ENCODE assay signal across 14 cellular contexts in the genomic region with DNA sequence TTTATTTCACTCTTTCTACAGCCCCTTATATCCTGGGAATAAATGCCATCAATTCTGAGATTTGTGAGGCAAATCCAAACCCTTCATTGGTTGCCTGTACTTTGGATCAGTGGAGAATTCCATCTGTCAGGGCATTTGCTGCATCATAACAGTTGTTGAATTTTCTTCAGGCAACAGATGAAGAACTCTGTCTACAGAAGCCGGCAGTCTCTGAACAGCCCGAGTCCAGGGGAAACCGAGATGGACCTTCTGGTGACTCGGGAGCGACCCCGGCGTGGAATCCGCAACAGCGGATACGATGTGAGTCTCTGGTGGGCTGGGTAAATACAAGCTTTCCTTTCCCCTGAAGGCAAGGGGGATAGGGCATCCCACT.
DNase-seq lines count a peak whose midpoint lies in the region; ATAC-seq and TF ChIP-seq lines count a peak whose summit lies in the region.
"Had no signal": no experiment of that assay in that cellular context is flagged by ENCODE, and none has a peak within 500 bp of the region (broad histone marks: within the 10 kb centered on the region; RNA-seq: fewer than 3 reads in every experiment).

No MANE protein-coding gene starts in this region.

- no peak for ATAC-seq in GM23338
- no peak for ATAC-seq in activated naive CD8-positive, alpha-beta T cell treated with anti-CD3 and anti-CD28 coated beads, Interleukin-2, amount 50 U/mL, for 24 hours
- ATAC-seq: CD8-positive, alpha-beta T cell had no signal

- no peak overlapping the region for H3K18ac ChIP-seq in trophoblast cell (ENCODE audit: low read length)

- no peak overlapping the region for H3K4ac ChIP-seq in trophoblast cell (ENCODE audit: low read depth, low read length)

- H3K4me2 ChIP-seq in GM23338 (no peak overlapping the region), trophoblast cell (ENCODE audit: low read length) (no peak overlapping the region)
- H3K4me2 ChIP-seq: BLaER1 treated with 17β-estradiol and CSF1 and Interleukin-3, amounts not matched to agents 10 nM and 100 nM had no signal

- H3K9me3 ChIP-seq in trophoblast cell (ENCODE audit: insufficient read depth, low read depth, low read length), result no peaks in the 10 kb centered on the region

- H3K9me2 ChIP-seq in GM23338 (ENCODE audit: insufficient read depth), result no peaks in the 10 kb centered on the region

- H4K91ac ChIP-seq in trophoblast cell (ENCODE audit: low read depth, low read length), result no peak overlapping the region

- TF ChIP-seq CTCF in GM23338 (conservative IDR thresholded peaks at IDR 0.05; ENCODE audit: low read depth in 2 of 2) (no peak), glutamatergic neuron (IDR thresholded peaks at IDR 0.05; ENCODE audit: partially characterized antibody, unreplicated experiment) (no peak)

- H3K27ac Mint-ChIP-seq in GM23338, result no peak overlapping the region
- H3K27ac Mint-ChIP-seq in activated naive CD8-positive, alpha-beta T cell treated with anti-CD3 and anti-CD28 coated beads, Interleukin-2, amount 50 U/mL, for 24 hours, result no peak overlapping the region
- no peak overlapping the region for H3K27ac Mint-ChIP-seq in glutamatergic neuron (ENCODE audit: unreplicated experiment)
- H3K27ac Mint-ChIP-seq: B cell; CD8-positive, alpha-beta T cell; H9 had no signal

- no peaks in the 10 kb centered on the region for H4K20me1 ChIP-seq in GM23338 (replicated peaks; ENCODE audit: insufficient read depth)
- H4K20me1 ChIP-seq: BLaER1 treated with 17β-estradiol and CSF1 and Interleukin-3, amounts not matched to agents 10 nM and 100 nM had no signal

- H2BK12ac ChIP-seq in trophoblast cell (ENCODE audit: low read length), result peak overlapping the region; percentile 81

- H2AK5ac ChIP-seq in trophoblast cell (ENCODE audit: low read length), result no peak overlapping the region

- no peaks in the 10 kb centered on the region for H3K27me3 ChIP-seq in GM23338 (ENCODE audit: insufficient read depth)
- H3K27me3 ChIP-seq in trophoblast cell (ENCODE audit: insufficient read depth, low read length), result no peaks in the 10 kb centered on the region
- H3K27me3 ChIP-seq: BLaER1 treated with 17β-estradiol and CSF1 and Interleukin-3, amounts not matched to agents 10 nM and 100 nM had no signal

- DNase-seq in GM23338 (ENCODE audit: low spot score), result no peak
- DNase-seq in SK-MEL-5 (ENCODE audit: low read depth, low spot score), result peak; percentile 22
- peak; percentile 83 for DNase-seq in cerebellar cortex (ENCODE audit: low spot score)
- no peak for DNase-seq in trophoblast cell
- no peak for DNase-seq in activated naive CD8-positive, alpha-beta T cell treated with anti-CD3 and anti-CD28 coated beads, Interleukin-2, amount 50 U/mL, for 24 hours
- no peak for DNase-seq in NCI-H510A (lab: John Stamatoyannopoulos, UW)
- DNase-seq in NCI-H2227 treated with DMSO at 0.1 percent for 48 hours (lab: John Stamatoyannopoulos, UW), result no peak
- no peak for DNase-seq in glutamatergic neuron
- DNase-seq: 8988T; CD8-positive, alpha-beta T cell; GDM1; H9 had no signal

- no peaks in the 10 kb centered on the region for H3K79me2 ChIP-seq in GM23338 (replicated peaks; ENCODE audit: insufficient read depth)
- no peaks in the 10 kb centered on the region for H3K79me2 ChIP-seq in trophoblast cell (ENCODE audit: control insufficient read depth, insufficient read depth, low read length, poor library complexity)

- H3K4me3 ChIP-seq in GM23338, result no peak overlapping the region
- H3K4me3 ChIP-seq in trophoblast cell (ENCODE audit: low read depth, low read length), result no peak overlapping the region
- H3K4me3 ChIP-seq: BLaER1 treated with 17β-estradiol and CSF1 and Interleukin-3, amounts not matched to agents 10 nM and 100 nM had no signal

- H4K8ac ChIP-seq in trophoblast cell (ENCODE audit: low read depth, low read length), result no peak overlapping the region

- H3K4me1 ChIP-seq in GM23338 (ENCODE audit: insufficient read depth) (peaks cover 12% of the 10 kb centered on the region; the same call in 1 of the 2 replicates), trophoblast cell (ENCODE audit: control insufficient read depth in 1 of 2, insufficient read depth in 2 of 2, low read length in 2 of 2) (no peaks in the 10 kb centered on the region)
- H3K4me1 ChIP-seq: BLaER1 treated with 17β-estradiol and CSF1 and Interleukin-3, amounts not matched to agents 10 nM and 100 nM had no signal

- H3K36me3 ChIP-seq in GM23338 (ENCODE audit: insufficient read depth), result no peaks in the 10 kb centered on the region; the same call in 1 of the 2 replicates
- H3K36me3 ChIP-seq in trophoblast cell (ENCODE audit: control insufficient read depth in 1 of 2, insufficient read depth in 2 of 2, low read length in 2 of 2), result no peaks in the 10 kb centered on the region
- H3K36me3 ChIP-seq: BLaER1 treated with 17β-estradiol and CSF1 and Interleukin-3, amounts not matched to agents 10 nM and 100 nM had no signal

- peaks cover 1% of the 10 kb centered on the region for H3K79me1 ChIP-seq in trophoblast cell (ENCODE audit: low read length)

- H2BK120ac ChIP-seq in trophoblast cell (ENCODE audit: insufficient read depth, low read length, poor library complexity), result no peak overlapping the region

- H3K27ac ChIP-seq in GM23338 (ENCODE audit: low read depth), result no peak overlapping the region
- no peak overlapping the region for H3K27ac ChIP-seq in trophoblast cell (ENCODE audit: low read depth, low read length)
- H3K27ac ChIP-seq: BLaER1 treated with 17β-estradiol and CSF1 and Interleukin-3, amounts not matched to agents 10 nM and 100 nM had no signal

- no peak overlapping the region for H3K9ac ChIP-seq in trophoblast cell (ENCODE audit: low read length)
- H3K9ac ChIP-seq: BLaER1 treated with 17β-estradiol and CSF1 and Interleukin-3, amounts not matched to agents 10 nM and 100 nM had no signal

- H2BK5ac ChIP-seq in trophoblast cell (ENCODE audit: low read depth, low read length, poor library complexity), result no peak overlapping the region

- WGBS in trophoblast cell (ENCODE audit: extremely low coverage, insufficient coverage, insufficient read length), result no CpG with 5 or more reads among the region's 10 CpGs

- H3K14ac ChIP-seq in trophoblast cell (ENCODE audit: low read length), result no peak overlapping the region

- H3F3A ChIP-seq in GM23338 (replicated peaks; ENCODE audit: low read depth), result no peaks in the 10 kb centered on the region

- H3K27me3 Mint-ChIP-seq in GM23338 (ENCODE audit: insufficient read depth, low read depth, poor library complexity) (no peaks in the 10 kb centered on the region), glutamatergic neuron (ENCODE audit: unreplicated experiment) (no peaks in the 10 kb centered on the region)
- peaks cover 11% of the 10 kb centered on the region for H3K27me3 Mint-ChIP-seq in activated naive CD8-positive, alpha-beta T cell treated with anti-CD3 and anti-CD28 coated beads, Interleukin-2, amount 50 U/mL, for 24 hours

- peak overlapping the region; percentile 33; the same call in 1 of the 2 replicates for H2AFZ ChIP-seq in GM23338
- H2AFZ ChIP-seq in trophoblast cell (ENCODE audit: insufficient read depth, low read length, poor library complexity), result no peak overlapping the region

- H3K23ac ChIP-seq in trophoblast cell (ENCODE audit: low read length), result no peak overlapping the region

- H4K12ac ChIP-seq in trophoblast cell (ENCODE audit: low read depth, low read length), result no peak overlapping the region

- H3K4me3 Mint-ChIP-seq in GM23338 (no peak overlapping the region), glutamatergic neuron (ENCODE audit: unreplicated experiment) (no peak overlapping the region)
- no peak overlapping the region for H3K4me3 Mint-ChIP-seq in activated naive CD8-positive, alpha-beta T cell treated with anti-CD3 and anti-CD28 coated beads, Interleukin-2, amount 50 U/mL, for 24 hours
- H3K4me3 Mint-ChIP-seq: B cell; CD8-positive, alpha-beta T cell; H9 had no signal

- H3K36me3 Mint-ChIP-seq in GM23338 (ENCODE audit: low read depth) (no peaks in the 10 kb centered on the region), glutamatergic neuron (ENCODE audit: unreplicated experiment) (no peaks in the 10 kb centered on the region)
- H3K36me3 Mint-ChIP-seq in activated naive CD8-positive, alpha-beta T cell treated with anti-CD3 and anti-CD28 coated beads, Interleukin-2, amount 50 U/mL, for 24 hours (ENCODE audit: low read depth), result no peaks in the 10 kb centered on the region
- H3K36me3 Mint-ChIP-seq: CD8-positive, alpha-beta T cell had no signal

- in situ Hi-C loops in SK-MEL-5 (cut with HindIII; ENCODE audit: low pct_unique_long_range_greater_than_20kb, low sequenced_read_pairs), result no loop called here

- H3K4me1 Mint-ChIP-seq in GM23338, result peaks cover 13% of the 10 kb centered on the region
- H3K4me1 Mint-ChIP-seq in activated naive CD8-positive, alpha-beta T cell treated with anti-CD3 and anti-CD28 coated beads, Interleukin-2, amount 50 U/mL, for 24 hours, result no peaks in the 10 kb centered on the region
- H3K4me1 Mint-ChIP-seq in glutamatergic neuron (ENCODE audit: low read depth, unreplicated experiment), result peaks cover 8% of the 10 kb centered on the region
- H3K4me1 Mint-ChIP-seq: B cell had no signal

- H3K9me3 Mint-ChIP-seq in GM23338 (no peaks in the 10 kb centered on the region), glutamatergic neuron (ENCODE audit: unreplicated experiment) (peaks cover 2% of the 10 kb centered on the region)
- no peaks in the 10 kb centered on the region for H3K9me3 Mint-ChIP-seq in activated naive CD8-positive, alpha-beta T cell treated with anti-CD3 and anti-CD28 coated beads, Interleukin-2, amount 50 U/mL, for 24 hours
- H3K9me3 Mint-ChIP-seq: CD8-positive, alpha-beta T cell; H9 had no signal

Comparison
In these comparisons a context has a peak if more than half of its experiments do, and no peak if none do; other contexts are left out.
1. DNase-seq: peak in SK-MEL-5 (single experiment) and cerebellar cortex (single experiment); none in GM23338 (single experiment), trophoblast cell (0 of 2), activated naive CD8-positive, alpha-beta T cell treated with anti-CD3 and anti-CD28 coated beads, Interleukin-2, amount 50 U/mL, for 24 hours (single experiment), NCI-H510A (single experiment), NCI-H2227 treated with DMSO at 0.1 percent for 48 hours (single experiment) and glutamatergic neuron (single experiment).